2 cellular contexts compared by ENCODE assay signal in the genomic region with DNA sequence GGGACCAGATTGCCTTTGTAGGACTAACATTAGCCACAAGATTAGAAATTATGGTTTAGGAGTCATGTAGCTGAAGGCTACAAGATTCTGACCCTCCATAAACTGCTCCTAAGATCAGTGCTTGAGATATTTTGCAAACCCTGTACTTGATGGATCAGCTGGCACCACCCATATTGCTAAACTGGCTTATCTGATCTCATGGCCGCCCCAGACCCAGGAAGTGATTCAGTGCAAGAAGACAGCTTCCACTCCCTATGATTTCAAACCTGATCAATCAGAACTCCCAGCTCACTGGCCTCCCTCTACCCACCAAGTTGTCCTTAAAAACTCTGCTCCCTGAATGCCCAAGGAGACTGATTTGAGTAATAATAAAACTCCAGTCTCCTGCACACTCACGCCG. TPM values are rescaled to one million over a fixed set of nuclear protein-coding genes. Genes with fewer than 3 reads are reported as not detected.
"Had no signal": no experiment of that assay in that cellular context is flagged by ENCODE, and none has a peak within 500 bp of the region (broad histone marks: within the 10 kb centered on the region; RNA-seq: fewer than 3 reads in every experiment).

No MANE protein-coding gene starts in this region.

RNA-seq across cellular contexts. Expression of a gene that starts 23.5 kb away (rescaled TPM):
- total RNA-seq: PC-3, Peyer's patch had no signal
